In the genomic region with DNA sequence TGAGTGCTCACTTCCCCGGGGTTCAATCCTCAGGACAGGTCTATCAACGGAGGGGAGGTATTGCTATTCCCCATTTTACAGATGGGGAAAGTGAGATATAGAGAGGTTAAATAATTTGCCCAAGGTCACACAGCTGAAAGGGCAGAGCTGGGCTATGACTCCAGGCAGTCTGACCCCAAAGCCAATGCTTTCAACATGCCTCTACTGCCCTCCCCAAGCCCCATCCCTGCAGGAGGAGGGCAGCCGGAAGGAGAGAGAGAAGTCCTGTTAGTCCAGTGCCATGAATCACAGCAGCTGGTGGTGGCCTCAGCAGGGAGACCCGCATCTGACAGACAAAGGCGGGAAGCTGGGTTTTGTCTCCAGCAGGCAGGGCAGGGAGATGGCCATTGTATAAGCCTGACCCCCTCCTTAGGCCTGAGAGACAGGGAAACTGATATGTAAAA, we compare ENCODE assay signal across 10 cellular contexts. TPM values are rescaled to one million over a fixed set of nuclear protein-coding genes. Genes with fewer than 3 reads are reported as not detected.
DNase-seq lines count a peak whose midpoint lies in the region; ATAC-seq, FAIRE-seq and TF ChIP-seq lines count a peak whose summit lies in the region.
"Had no signal": no experiment of that assay in that cellular context is flagged by ENCODE, and none has a peak within 500 bp of the region (broad histone marks: within the 10 kb centered on the region; RNA-seq: fewer than 3 reads in every experiment).

No MANE protein-coding gene starts in this region.

- TF ChIP-seq POLR2A in K562 (conservative IDR thresholded peaks at IDR 0.05), result no peak

- H3K27ac ChIP-seq in K562 (ENCODE audit: extremely low read depth, low read depth, low read length) (peak overlapping the region; percentile 20; the same call in 1 of the 3 replicates), left lung (peak overlapping the region; percentile 55 to 57), thoracic aorta (peak overlapping the region; percentile 30 to 67)

- H3K4me1 ChIP-seq in K562 (replicated peaks in 1 of 2; ENCODE audit: control insufficient read depth in 2 of 2, insufficient read depth in 2 of 2, low read length in 2 of 2), result peaks cover 0 to 17% of the 10 kb centered on the region in 2 experiments; a peak in 3 of 5 replicates
- H3K4me1 ChIP-seq in left lung, result peaks cover 15 to 61% of the 10 kb centered on the region in 2 donors
- H3K4me1 ChIP-seq in thoracic aorta (ENCODE audit: control insufficient read depth in 1 of 2, low read depth in 2 of 2), result peaks cover 12 to 19% of the 10 kb centered on the region in 2 donors

- CTCF ChIA-PET in K562 (lab: Yijun Ruan, JAX; ENCODE audit: low intra/inter-chr PET ratio), result no interaction called here
- CTCF ChIA-PET in activated CD8-positive, alpha-beta T cell treated with anti-CD3 and anti-CD28 coated beads for 36 hours (lab: Charles Lee), result interaction anchor here (1.7 kb wide), 2 partner anchors 36 to 105 kb away, joined by 4 to 5 read pairs; no protein-coding TSS in a partner anchor

- no peaks in the 10 kb centered on the region for H3K27me3 ChIP-seq in K562 (ENCODE audit: control insufficient read depth in 2 of 2, insufficient read depth in 2 of 2, low read length in 2 of 2)
- no peaks in the 10 kb centered on the region for H3K27me3 ChIP-seq in left lung
- no peaks in the 10 kb centered on the region for H3K27me3 ChIP-seq in thoracic aorta (replicated peaks; ENCODE audit: insufficient read depth)

- TF ChIP-seq EP300 in K562 (IDR thresholded peaks at IDR 0.05; ENCODE audit: low read length), result no peak

- H3K9ac ChIP-seq in K562 (ENCODE audit: insufficient read depth in 1 of 2, low read depth in 2 of 2, low read length in 2 of 2), result peak overlapping the region in 1 of 2 experiments; percentile 43; a peak in 1 of 4 replicates

- TF ChIP-seq CTCF in K562 (IDR thresholded peaks at IDR 0.05 in 2 of 3, conservative IDR thresholded peaks at IDR 0.05 in 1 of 3; ENCODE audit: insufficient read depth in 2 of 3, low read depth in 1 of 3, low read length in 3 of 3), result no peak
- no peak for TF ChIP-seq CTCF in left lung (IDR thresholded peaks at IDR 0.05)
- no peak for TF ChIP-seq CTCF in thoracic aorta (IDR thresholded peaks at IDR 0.05)
- no peak for TF ChIP-seq CTCF in activated CD8-positive, alpha-beta T cell treated with anti-CD3 and anti-CD28 coated beads for 36 hours (IDR thresholded peaks at IDR 0.05)

- in situ Hi-C loops in K562 (cut with MboI), result no loop called here

- H2AFZ ChIP-seq in K562 (ENCODE audit: low read depth, low read length), result peak overlapping the region; percentile 81

- ATAC-seq in K562 (no peak), left lung (peak; percentile 7), thoracic aorta (ENCODE audit: insufficient number of reproducible peaks, low FRiP score, low read depth) (no peak), HG02588 (IDR thresholded peaks at IDR 0.05; ENCODE audit: unreplicated experiment) (no peak), GM18909 (IDR thresholded peaks at IDR 0.05; ENCODE audit: poor library complexity, unreplicated experiment) (no peak)
- no peak for ATAC-seq in activated CD8-positive, alpha-beta T cell treated with anti-CD3 and anti-CD28 coated beads for 36 hours

- no peaks in the 10 kb centered on the region for H3K9me1 ChIP-seq in K562 (ENCODE audit: control insufficient read depth, insufficient read depth, low read length)

- no peak for FAIRE-seq in K562 (lab: Jason Lieb, UNC)

- H3K36me3 Mint-ChIP-seq in activated CD8-positive, alpha-beta T cell treated with anti-CD3 and anti-CD28 coated beads for 36 hours (ENCODE audit: low read depth), result no peaks in the 10 kb centered on the region

- DNase-seq in HT1080 (ENCODE audit: low read depth) (peak; percentile 82), K562 (ENCODE audit: extremely low read depth in 1 of 4, low spot score in 3 of 4) (no peak), left lung (no peak), thoracic aorta (ENCODE audit: low spot score) (no peak)
- DNase-seq in activated CD8-positive, alpha-beta T cell treated with anti-CD3 and anti-CD28 coated beads for 36 hours, result no peak
- DNase-seq: activated B cell treated with CpG ODN at 0.5 μM for 24 hours, NCI-H510A had no signal

- no TSS peak for BruUV-seq in K562 (replicated peaks; lab: Mats Ljungman, UMichigan)

- peak overlapping the region; percentile 15; the same call in 1 of the 2 replicates for H3K4me2 ChIP-seq in K562 (ENCODE audit: insufficient read depth, low read length)

- H4K20me1 ChIP-seq in K562 (replicated peaks; ENCODE audit: control insufficient read depth, insufficient read depth, low read length), result no peaks in the 10 kb centered on the region

- no peak for TF ChIP-seq RAD21 in K562 (CRISPR knock-in tag; conservative IDR thresholded peaks at IDR 0.05 in 1 of 2, IDR thresholded peaks at IDR 0.05 in 1 of 2)

- POLR2A ChIA-PET in K562 (lab: Yijun Ruan, JAX), result interaction anchor here (0.9 to 1.4 kb wide), 4 partner anchors 12 to 68 kb away, joined by 3 to 5 read pairs (median 4); partner anchors contain the start of gene CLIC4
- POLR2A ChIA-PET in activated CD8-positive, alpha-beta T cell treated with anti-CD3 and anti-CD28 coated beads for 36 hours (lab: Charles Lee), result no interaction called here

- H3K36me3 ChIP-seq in K562 (ENCODE audit: control insufficient read depth, insufficient read depth, low read length) (no peaks in the 10 kb centered on the region), left lung (no peaks in the 10 kb centered on the region), thoracic aorta (no peaks in the 10 kb centered on the region)

- H3K4me3 Mint-ChIP-seq in activated CD8-positive, alpha-beta T cell treated with anti-CD3 and anti-CD28 coated beads for 36 hours, result no peak overlapping the region
- H3K4me3 Mint-ChIP-seq: activated B cell treated with CpG ODN at 0.5 μM for 24 hours had no signal

- H3K4me3 ChIP-seq in K562 (no peak overlapping the region), left lung (no peak overlapping the region), thoracic aorta (no peak overlapping the region)
- H3K4me3 ChIP-seq: skin epidermis had no signal

- WGBS in K562 (ENCODE audit: insufficient coverage, low coverage, missing lambda C conversion rate), result 39% methylated on average over 5 of the region's 5 CpGs

- intact Hi-C loops in K562 (cut with micrococcal nuclease) (no loop called here), left lung (cut with DNase I) (no loop called here)
- intact Hi-C loops in activated CD8-positive, alpha-beta T cell treated with anti-CD3 and anti-CD28 coated beads for 36 hours (cut with micrococcal nuclease), result no loop called here

- H3K27ac Mint-ChIP-seq in activated CD8-positive, alpha-beta T cell treated with anti-CD3 and anti-CD28 coated beads for 36 hours, result no peak overlapping the region
- H3K27ac Mint-ChIP-seq: activated B cell treated with CpG ODN at 0.5 μM for 24 hours had no signal

- H3K27me3 Mint-ChIP-seq in activated CD8-positive, alpha-beta T cell treated with anti-CD3 and anti-CD28 coated beads for 36 hours, result no peaks in the 10 kb centered on the region
- H3K27me3 Mint-ChIP-seq: activated B cell treated with CpG ODN at 0.5 μM for 24 hours had no signal

- H3K79me2 ChIP-seq in K562 (ENCODE audit: control insufficient read depth, insufficient read depth, low read length), result no peaks in the 10 kb centered on the region

- H3K9me3 ChIP-seq in K562 (replicated peaks; ENCODE audit: control insufficient read depth, insufficient read depth, low read depth, low read length) (no peaks in the 10 kb centered on the region), left lung (no peaks in the 10 kb centered on the region), thoracic aorta (no peaks in the 10 kb centered on the region)

- peaks cover 11% of the 10 kb centered on the region for H3K4me1 Mint-ChIP-seq in activated CD8-positive, alpha-beta T cell treated with anti-CD3 and anti-CD28 coated beads for 36 hours (ENCODE audit: low read depth)

- H3K9me3 Mint-ChIP-seq in activated CD8-positive, alpha-beta T cell treated with anti-CD3 and anti-CD28 coated beads for 36 hours, result no peaks in the 10 kb centered on the region
- H3K9me3 Mint-ChIP-seq: activated B cell treated with CpG ODN at 0.5 μM for 24 hours had no signal

RNA-seq across cellular contexts. Expression of gene CLIC4, which starts 20.0 kb away (rescaled TPM):
- 108 and 122 TPM in 2 replicates for total RNA-seq in HT1080 (2014; rRNA removed; shearing (Covaris generic))
- 303 and 386 TPM in 2 replicates for polyA plus RNA-seq in HT1080 (2015; cell fraction: cytosol; rRNA removed)
- polyA plus RNA-seq in HT1080 (2015; cell fraction: nucleus; rRNA removed), result 218 and 228 TPM in 2 replicates
- 12.8 and 26.9 TPM in 2 replicates for total RNA-seq in K562 (2011; cell fraction: chromatin; rRNA removed; ENCODE audit: low replicate concordance)
- total RNA-seq in K562 (2011; cell fraction: nucleolus; rRNA removed), result 9.8 and 13.6 TPM in 2 replicates
- total RNA-seq in K562 (2011; cell fraction: nucleoplasm; rRNA removed), result 20.3 and 22.9 TPM in 2 replicates
- total RNA-seq in K562 (2014; rRNA removed), result 31.8 and 34.6 TPM in 2 replicates
- total RNA-seq in K562 (2014; rRNA removed; fragmentation: Illumina TruSeq; extraction: Trizol), result 58.3 and 71.7 TPM in 2 replicates
- total RNA-seq in K562 (2015; rRNA removed; fragmentation: Illumina TruSeq; extraction: Trizol), result 35.6 and 39.1 TPM in 2 replicates
- total RNA-seq in K562 (2021), result 64.5 and 67.5 TPM in 2 replicates
- polyA plus RNA-seq in K562 (2011; rRNA removed), result 21.0 and 22.9 TPM in 2 replicates
- polyA plus RNA-seq in K562 (2011; cell fraction: cytosol; rRNA removed), result 7.4 and 14.6 TPM in 2 replicates
- 6.9 and 12.6 TPM in 2 replicates for polyA plus RNA-seq in K562 (2011; cell fraction: nucleus; rRNA removed)
- 37.3 and 89.5 TPM in 2 replicates for polyA plus RNA-seq in K562 (2012)
- polyA plus RNA-seq in K562 (2014; fragmentation: Illumina TruSeq; extraction: Trizol), result 52.6 and 58.3 TPM in 2 replicates
- polyA plus RNA-seq in K562 (2014; fragmentation: Nextera tagmentation; extraction: Ambion mirVana), result 10 to 100 TPM; 16.0 to 18.9 TPM
- 33.8 and 38.4 TPM in 2 replicates for polyA plus RNA-seq in K562 (2014; rRNA removed)
- polyA minus RNA-seq in K562 (2011; rRNA and poly(A)+ RNA removed), result 15.9 and 25.4 TPM in 2 replicates
- polyA minus RNA-seq in K562 (2011; cell fraction: cytosol; rRNA and poly(A)+ RNA removed), result 13.6 and 16.5 TPM in 2 replicates
- 8.1 and 16.3 TPM in 2 replicates for polyA minus RNA-seq in K562 (2011; cell fraction: nucleus; rRNA and poly(A)+ RNA removed)
- 100 to 1,000 TPM; 158 to 197 TPM for total RNA-seq in left lung
- total RNA-seq in thoracic aorta, result 100 to 1,000 TPM; 740 to 777 TPM
- total RNA-seq in activated CD8-positive, alpha-beta T cell treated with anti-CD3 and anti-CD28 coated beads for 36 hours, result 10 to 100 TPM; 19.7 to 21.8 TPM
